Comparison of ENCODE assay signal across 7 cellular contexts in the genomic region with DNA sequence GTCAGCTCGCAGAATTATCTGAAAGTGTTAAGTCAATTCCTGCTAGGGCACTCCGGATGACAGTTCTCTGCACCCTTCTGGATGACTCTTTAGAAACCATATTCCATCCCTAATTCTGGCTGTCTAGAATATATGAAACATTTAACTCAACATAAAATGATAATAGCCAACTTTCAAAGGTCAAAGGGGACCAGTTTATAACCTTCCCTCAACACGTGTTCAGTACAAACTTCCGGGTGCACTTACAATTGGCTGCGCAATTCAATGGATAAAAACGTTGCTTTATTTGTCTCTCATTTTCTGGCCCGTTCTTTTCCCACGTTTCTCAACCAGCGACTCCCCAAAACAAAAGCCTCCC. TPM values are rescaled to one million over a fixed set of nuclear protein-coding genes. Genes with fewer than 3 reads are reported as not detected.
DNase-seq lines count a peak whose midpoint lies in the region; ATAC-seq and TF ChIP-seq lines count a peak whose summit lies in the region.

No MANE protein-coding gene starts in this region.

- ATAC-seq in HG03139 (IDR thresholded peaks at IDR 0.05; ENCODE audit: unreplicated experiment) = no peak

- H3K9me3 ChIP-seq in breast epithelium = no peaks in the 10 kb centered on the region

- intact Hi-C loops in breast epithelium (cut with DNase I; ENCODE audit: low total_unique reads) = no loop called here

- no peak for TF ChIP-seq CTCF in breast epithelium (IDR thresholded peaks at IDR 0.05)

- H3K27me3 ChIP-seq in breast epithelium = no peaks in the 10 kb centered on the region

- H3K4me1 ChIP-seq in breast epithelium = peaks cover 0 to 10% of the 10 kb centered on the region in 2 donors

- peak overlapping the region; percentile 82 to 89 (median 85) for H3K4me3 ChIP-seq in breast epithelium

- DNase-seq in GM03348 (ENCODE audit: low spot score) (peak; percentile 26), LoVo (ENCODE audit: low spot score) (peak; percentile 39), breast epithelium (ENCODE audit: low spot score in 2 of 2) (no peak), midbrain (lab: John Stamatoyannopoulos, UW) (peak; percentile 30), cerebellum (ENCODE audit: low spot score) (no peak), A172 (ENCODE audit: low spot score) (no peak)

- TF ChIP-seq POLR2A in breast epithelium (IDR thresholded peaks at IDR 0.05) = no peak

- no peaks in the 10 kb centered on the region for H3K36me3 ChIP-seq in breast epithelium

- H3K27ac ChIP-seq in breast epithelium = peak overlapping the region; percentile 96 to 97

RNA-seq across cellular contexts. Expression of a gene that starts 1.3 kb away (rescaled TPM):
- 10 to 100 TPM; 20.3 to 31.0 (median 22.9) TPM for total RNA-seq in breast epithelium
- total RNA-seq in cerebellum = 30.8 TPM
- total RNA-seq in A172 (2014; rRNA removed; shearing (Covaris generic)) = 26.8 and 39.2 TPM in 2 replicates

RNA-seq across cellular contexts. Expression of a gene that starts 20.6 kb away (rescaled TPM):
- total RNA-seq in breast epithelium (10 to 100 TPM; 27.4 to 53.0 (median 31.1) TPM), cerebellum (22.4 TPM)
- 62.4 and 63.7 TPM in 2 replicates for total RNA-seq in A172 (2014; rRNA removed; shearing (Covaris generic))

Comparison
In these comparisons a context has a peak if more than half of its experiments do, and no peak if none do; other contexts are left out.
1. DNase-seq: peak in GM03348 (single experiment), LoVo (single experiment) and midbrain (single experiment); none in breast epithelium (0 of 2), cerebellum (single experiment) and A172 (single experiment).